ENCODE assay signal across 23 cellular contexts in the genomic region with DNA sequence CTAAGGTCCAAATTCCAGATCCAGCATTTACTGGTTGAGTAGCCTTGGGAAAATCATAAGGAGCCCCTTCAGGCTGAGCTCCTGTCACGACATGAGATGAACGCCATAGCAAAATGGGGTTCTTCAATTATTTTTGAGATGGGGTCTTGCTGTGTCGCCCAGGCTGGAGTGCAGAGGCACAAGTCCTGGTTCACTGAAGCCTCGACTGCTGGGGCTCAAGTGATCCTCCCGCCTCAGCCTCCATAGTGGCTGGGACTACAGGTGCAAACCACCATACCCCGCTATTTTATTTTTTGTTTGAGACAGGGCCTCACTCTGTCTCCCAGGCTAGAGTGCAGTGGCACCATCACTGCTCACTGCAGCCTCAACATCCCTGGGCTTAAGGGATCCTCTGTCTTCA. TPM values are rescaled to one million over a fixed set of nuclear protein-coding genes. Genes with fewer than 3 reads are reported as not detected.
DNase-seq lines count a peak whose midpoint lies in the region; ATAC-seq, FAIRE-seq and TF ChIP-seq lines count a peak whose summit lies in the region.
"Had no signal": no experiment of that assay in that cellular context is flagged by ENCODE, and none has a peak within 500 bp of the region (broad histone marks: within the 10 kb centered on the region; RNA-seq: fewer than 3 reads in every experiment).

No MANE protein-coding gene starts in this region.

- intact Hi-C loops in HepG2 (cut with micrococcal nuclease; ENCODE audit: unreplicated experiment) (no loop called here), right lobe of liver (cut with DNase I) (no loop called here), testis (cut with DNase I; ENCODE audit: low total_unique reads) (no loop called here)

- POLR2A ChIA-PET in HepG2 (lab: Yijun Ruan, JAX) (no interaction called here), WTC11 (lab: Charles Lee) (no interaction called here)

- H3K9me3 ChIP-seq in HepG2 (ENCODE audit: low read length) (no peaks in the 10 kb centered on the region), right lobe of liver (no peaks in the 10 kb centered on the region), testis (no peaks in the 10 kb centered on the region)
- H3K9me3 ChIP-seq: BLaER1, Peyer's patch had no signal

- TF ChIP-seq POLR2A in HepG2 (IDR thresholded peaks at IDR 0.05; ENCODE audit: insufficient read depth in 1 of 2, low read depth in 2 of 2, low read length in 2 of 2) = no peak
- TF ChIP-seq POLR2A in right lobe of liver (IDR thresholded peaks at IDR 0.05) = no peak
- TF ChIP-seq POLR2A in testis (IDR thresholded peaks at IDR 0.05) = no peak

- no peak overlapping the region for H3K9ac ChIP-seq in HepG2 (ENCODE audit: insufficient read depth, low read depth, low read length)
- H3K9ac ChIP-seq: BLaER1, KMS-11 had no signal

- H3K27me3 Mint-ChIP-seq in WTC11 (ENCODE audit: low read depth) = peaks cover 9% of the 10 kb centered on the region
- peaks cover 18 to 35% (median 34%) of the 10 kb centered on the region in 3 donors for H3K27me3 Mint-ChIP-seq in immature natural killer cell (ENCODE audit: low read depth in 3 of 3)

- no peak overlapping the region for H3K27ac ChIP-seq in HepG2 (ENCODE audit: extremely low read length, insufficient read depth, low read length)
- H3K27ac ChIP-seq in right lobe of liver = no peak overlapping the region
- peak overlapping the region; percentile 26 to 76 for H3K27ac ChIP-seq in testis
- H3K27ac ChIP-seq: BLaER1, KMS-11 had no signal

- no peaks in the 10 kb centered on the region for H3K79me2 ChIP-seq in HepG2 (ENCODE audit: insufficient read depth, low read length)

- H3K9me3 Mint-ChIP-seq in WTC11 (no peaks in the 10 kb centered on the region), immature natural killer cell (no peaks in the 10 kb centered on the region)
- H3K9me3 Mint-ChIP-seq: CD8-positive, alpha-beta T cell; H9 had no signal

- peaks cover 0 to 11% of the 10 kb centered on the region in 2 experiments; a peak in 2 of 5 replicates for H3K36me3 ChIP-seq in HepG2 (replicated peaks in 1 of 2; ENCODE audit: control insufficient read depth in 1 of 2, insufficient read depth in 2 of 2, low read length in 2 of 2)
- H3K36me3 ChIP-seq in right lobe of liver = no peaks in the 10 kb centered on the region
- H3K36me3 ChIP-seq in testis (ENCODE audit: low read depth, missing control alignments) = no peaks in the 10 kb centered on the region
- peaks cover 3% of the 10 kb centered on the region for H3K36me3 ChIP-seq in H7 (replicated peaks; ENCODE audit: control insufficient read depth, insufficient read depth, low read length)

- H3K4me3 Mint-ChIP-seq in WTC11 (no peak overlapping the region), immature natural killer cell (no peak overlapping the region)
- H3K4me3 Mint-ChIP-seq: CD8-positive, alpha-beta T cell; H9 had no signal

- no TSS peak for BruUV-seq in HepG2 (replicated peaks; lab: Mats Ljungman, UMichigan)

- 90% methylated on average over 5 of the region's 6 CpGs for WGBS in HepG2 (ENCODE audit: low lambda C conversion rate)
- WGBS in right lobe of liver (ENCODE audit: insufficient coverage, low coverage, low lambda C conversion rate, missing lambda C conversion rate) = 83% methylated on average over 4 of the region's 6 CpGs
- 87 to 89% methylated on average over 6 of the region's 6 CpGs for WGBS in testis, 2 donors

- H3K4me3 ChIP-seq in HepG2 (replicated peaks in 1 of 3; ENCODE audit: insufficient read depth in 1 of 3, low read depth in 2 of 3, low read length in 3 of 3) (no peak overlapping the region), right lobe of liver (no peak overlapping the region), testis (no peak overlapping the region), H7 (ENCODE audit: insufficient read depth, low read depth, low read length) (no peak overlapping the region)
- H3K4me3 ChIP-seq: BLaER1, Peyer's patch had no signal

- H3K4me1 Mint-ChIP-seq in WTC11 (no peaks in the 10 kb centered on the region), immature natural killer cell (peaks cover 20 to 21% of the 10 kb centered on the region in 2 donors)

- no peak for TF ChIP-seq RAD21 in HepG2 (CRISPR knock-in tag; IDR thresholded peaks at IDR 0.05)

- TF ChIP-seq EP300 in HepG2 (IDR thresholded peaks at IDR 0.05; ENCODE audit: low read depth in 2 of 2, low read length in 2 of 2) (no peak), HepG2 (CRISPR knock-in tag; IDR thresholded peaks at IDR 0.05; ENCODE audit: borderline replicate concordance) (no peak)

- in situ Hi-C loops in HepG2 (cut with HindIII; ENCODE audit: extremely low pct_ligation_motif_present, low pct_unique_long_range_greater_than_20kb) = no loop called here

- H3K27ac Mint-ChIP-seq in WTC11 = no peak overlapping the region
- peak overlapping the region in 5 of 6 donors; percentile 40 to 75 (median 65) for H3K27ac Mint-ChIP-seq in immature natural killer cell

- DNase-seq in HepG2 (ENCODE audit: low spot score) (no peak), right lobe of liver (no peak), WTC11 (ENCODE audit: low spot score) (no peak), immature natural killer cell (no peak), testis (no peak), 8988T (no peak), H7 (no peak), NCI-H146 treated with DMSO at 0.1 percent for 48 hours (lab: John Stamatoyannopoulos, UW; ENCODE audit: unreplicated experiment) (no peak)
- DNase-seq: ACHN; CD8-positive, alpha-beta T cell; DMS153; H9; NCI-H1092 treated with DMSO at 0.1 percent for 48 hours; NCI-H1436 treated with DMSO at 0.1 percent for 48 hours; NCI-H2029 treated with DMSO at 0.1 percent for 48 hours; NCI-H2171; NCI-H345; NCI-H82; Peyer's patch had no signal

- no peak overlapping the region for H3K4me2 ChIP-seq in HepG2 (ENCODE audit: low read depth, low read length)
- H3K4me2 ChIP-seq: BLaER1, KMS-11 had no signal

- no peak for FAIRE-seq in HepG2 (lab: Jason Lieb, UNC)
- FAIRE-seq: GM12891 had no signal

- H3K4me1 ChIP-seq in HepG2 (ENCODE audit: insufficient read depth, low read length) = peaks cover under 1% of the 10 kb centered on the region; the same call in 1 of the 2 replicates
- H3K4me1 ChIP-seq in right lobe of liver = peaks cover 0 to 2% (median 0%) of the 10 kb centered on the region in 4 donors
- H3K4me1 ChIP-seq in testis = peaks cover 30% of the 10 kb centered on the region

- CTCF ChIA-PET in HepG2 (lab: Yijun Ruan, JAX; ENCODE audit: low intra/inter-chr PET ratio, low total read pairs) (no interaction called here), WTC11 (lab: Charles Lee) (interaction anchor here (0.9 to 1.3 kb wide), 3 partner anchors 8 to 97 kb away, joined by 3 to 6 read pairs (median 4); no protein-coding TSS in a partner anchor)

- TF ChIP-seq CTCF in HepG2 (CRISPR knock-in tag; IDR thresholded peaks at IDR 0.05) (no peak), right lobe of liver (IDR thresholded peaks at IDR 0.05) (no peak), WTC11 (IDR thresholded peaks at IDR 0.05) (no peak), testis (IDR thresholded peaks at IDR 0.05) (no peak)

- ATAC-seq in HepG2 (no peak), right lobe of liver (no peak), WTC11 (no peak)
- ATAC-seq: CD8-positive, alpha-beta T cell had no signal

- H3K36me3 Mint-ChIP-seq in WTC11 (peaks cover 5% of the 10 kb centered on the region), immature natural killer cell (peaks cover 8 to 39% (median 19%) of the 10 kb centered on the region in 3 donors)

- H3K27me3 ChIP-seq in HepG2 (ENCODE audit: control insufficient read depth in 1 of 2, insufficient read depth in 2 of 2, low read length in 2 of 2) (peaks cover 0 to 4% of the 10 kb centered on the region in 2 experiments; a peak in 3 of 5 replicates), right lobe of liver (no peaks in the 10 kb centered on the region), testis (no peaks in the 10 kb centered on the region), H7 (ENCODE audit: control insufficient read depth, insufficient read depth, low read length) (peaks cover 3% of the 10 kb centered on the region)
- H3K27me3 ChIP-seq: Peyer's patch had no signal

- H4K20me1 ChIP-seq in HepG2 (ENCODE audit: insufficient read depth, low read length) = no peaks in the 10 kb centered on the region

- no peak overlapping the region for H2AFZ ChIP-seq in HepG2 (ENCODE audit: low read length)

RNA-seq across cellular contexts. Expression of a gene that starts 25.7 kb away (rescaled TPM):
- total RNA-seq in HepG2 (2016; rRNA removed; fragmentation: Illumina TruSeq; extraction: Trizol) = not detected in 2 replicates
- not detected in 2 replicates for total RNA-seq in HepG2 (2016; cell fraction: cytosol; rRNA removed; fragmentation: Illumina TruSeq; extraction: Trizol; ENCODE audit: low read depth)
- 0.11 TPM in 1 of 2 replicates, not detected in the other for total RNA-seq in HepG2 (2016; cell fraction: insoluble cytoplasmic fraction; rRNA removed; fragmentation: Illumina TruSeq; extraction: Trizol)
- 0.41 TPM in 1 of 2 replicates, not detected in the other for total RNA-seq in HepG2 (2016; cell fraction: membrane; rRNA removed; fragmentation: Illumina TruSeq; extraction: Trizol)
- not detected in 2 replicates for total RNA-seq in HepG2 (2016; cell fraction: nucleus; rRNA removed; fragmentation: Illumina TruSeq; extraction: Trizol)
- not detected in 2 replicates for polyA plus RNA-seq in HepG2 (2011; rRNA removed)
- polyA plus RNA-seq in HepG2 (2011; cell fraction: cytosol; rRNA removed) = not detected in 2 replicates
- 0.16 TPM in 1 of 2 replicates, not detected in the other for polyA plus RNA-seq in HepG2 (2011; cell fraction: nucleus; rRNA removed)
- polyA plus RNA-seq in HepG2 (2012) = 0.17 and 0.20 TPM in 2 replicates
- not detected in 2 replicates for polyA plus RNA-seq in HepG2 (2016; cell fraction: cytosol; fragmentation: Illumina TruSeq; extraction: Trizol; ENCODE audit: low read depth)
- polyA plus RNA-seq in HepG2 (2016; cell fraction: insoluble cytoplasmic fraction; fragmentation: Illumina TruSeq; extraction: Trizol; ENCODE audit: low read depth) = not detected in 2 replicates
- not detected in 2 replicates for polyA plus RNA-seq in HepG2 (2016; cell fraction: membrane; fragmentation: Illumina TruSeq; extraction: Trizol; ENCODE audit: low read depth)
- polyA plus RNA-seq in HepG2 (2016; cell fraction: nucleus; fragmentation: Illumina TruSeq; extraction: Trizol; ENCODE audit: insufficient read depth, low read depth) = not detected in 2 replicates
- polyA minus RNA-seq in HepG2 (2011; rRNA and poly(A)+ RNA removed; ENCODE audit: low replicate concordance) = 0.10 and 0.19 TPM in 2 replicates
- polyA minus RNA-seq in HepG2 (2011; cell fraction: cytosol; rRNA and poly(A)+ RNA removed) = not detected in 2 replicates
- not detected in 2 replicates for polyA minus RNA-seq in HepG2 (2011; cell fraction: nucleus; rRNA and poly(A)+ RNA removed)
- total RNA-seq in right lobe of liver = under 1 TPM in 3 of 6 experiments, not detected in 3; 0.17 to 0.27 (median 0.19) TPM
- 0.21 to 0.28 TPM (median 0.27 TPM) in 3 replicates for total RNA-seq in WTC11 (2021)
- 10 to 100 TPM; 19.0 to 40.4 (median 22.4) TPM for polyA plus RNA-seq in immature natural killer cell
- 1 to 10 TPM; 1.1 to 2.4 TPM for total RNA-seq in testis
- polyA plus RNA-seq in testis (ENCODE audit: insufficient read depth, low read depth, low replicate concordance) = 3.8 TPM
- 0.22 and 1.1 TPM in 2 replicates for total RNA-seq in H7 (2014; rRNA removed; shearing (Covaris generic))
- total RNA-seq: SK-MEL-5 had no signal

Comparison
In these comparisons a context has a peak if more than half of its experiments do, and no peak if none do; other contexts are left out.
1. H3K27ac ChIP-seq: peak in testis (2 of 2); none in HepG2 (single experiment) and right lobe of liver (0 of 3).